ENCODE assay signal across 26 cellular contexts in the genomic region with DNA sequence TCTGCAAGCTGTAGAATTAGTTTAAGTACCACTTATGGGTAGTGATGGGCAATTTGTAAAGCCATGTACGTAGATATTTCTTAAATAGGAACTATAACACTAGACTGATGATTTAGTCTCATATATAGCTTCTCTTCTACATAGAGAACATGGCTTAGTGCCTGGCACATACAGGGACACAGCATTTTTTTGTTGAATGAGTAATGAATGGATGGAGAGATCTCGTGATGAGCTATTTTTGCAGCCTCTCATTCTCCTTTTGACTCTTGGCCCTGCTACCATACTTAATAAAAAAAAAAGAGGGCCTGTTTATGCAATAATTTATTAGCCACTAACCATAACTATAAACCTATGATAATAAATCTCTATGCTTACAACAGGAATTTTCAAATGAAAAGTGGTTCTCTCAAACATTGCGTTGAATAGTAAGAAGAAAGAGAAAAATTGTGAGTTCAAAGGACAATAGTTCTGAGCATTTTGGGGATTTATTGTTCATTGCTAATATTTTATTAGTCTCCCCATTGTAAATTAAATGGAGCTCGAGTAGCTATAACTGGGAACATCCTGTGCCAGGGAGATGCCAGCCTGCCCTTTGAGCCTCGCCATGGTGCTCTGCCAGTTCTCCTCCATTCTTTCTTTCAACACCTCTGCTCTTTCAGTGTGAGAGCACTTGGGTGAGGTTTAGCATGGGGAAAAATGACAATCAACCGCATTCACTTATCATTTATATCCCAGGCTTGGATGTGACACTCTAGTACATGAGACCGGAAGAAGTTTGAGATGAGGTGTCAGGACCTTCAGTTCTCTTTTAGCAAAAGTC. TPM values are rescaled to one million over a fixed set of nuclear protein-coding genes. Genes with fewer than 3 reads are reported as not detected.
A peak's percentile ranks its signal among the peaks of the same experiment; 100 is the strongest.
DNase-seq lines count a peak whose midpoint lies in the region; ATAC-seq, FAIRE-seq and TF ChIP-seq lines count a peak whose summit lies in the region.
"Had no signal": no experiment of that assay in that cellular context is flagged by ENCODE, and none has a peak within 500 bp of the region (broad histone marks: within the 10 kb centered on the region; RNA-seq: fewer than 3 reads in every experiment).

No MANE protein-coding gene starts in this region.

- H3K4me3 ChIP-seq in right atrium auricular region (no peak overlapping the region), small intestine (ENCODE audit: low read depth in 1 of 2, low read length in 2 of 2) (no peak overlapping the region)
- H3K4me3 ChIP-seq: BLaER1 treated with 17β-estradiol and CSF1 and Interleukin-3, amounts not matched to agents 10 nM and 100 nM; GM12878 had no signal

- no peaks in the 10 kb centered on the region for H3K36me3 ChIP-seq in right atrium auricular region
- no peaks in the 10 kb centered on the region for H3K36me3 ChIP-seq in small intestine (ENCODE audit: control insufficient read depth in 2 of 2, insufficient read depth in 2 of 2, low read length in 2 of 2)
- H3K36me3 ChIP-seq: BLaER1 treated with 17β-estradiol and CSF1 and Interleukin-3, amounts not matched to agents 10 nM and 100 nM had no signal

- peak overlapping the region; percentile 60 to 89 for H3K27ac ChIP-seq in right atrium auricular region
- no peak overlapping the region for H3K27ac ChIP-seq in small intestine (ENCODE audit: low read depth in 1 of 2, low read length in 1 of 2)
- H3K27ac ChIP-seq: BLaER1 treated with 17β-estradiol and CSF1 and Interleukin-3, amounts not matched to agents 10 nM and 100 nM had no signal

- peak; percentile 31 for FAIRE-seq in endometrium (lab: Jason Lieb, UNC)
- FAIRE-seq in small intestine (lab: Jason Lieb, UNC), result no peak
- no peak for FAIRE-seq in urothelium cell line (lab: Jason Lieb, UNC)
- FAIRE-seq: GM12878, H1, HTR-8/SVneo, RCC 7860 had no signal

- H3K27me3 ChIP-seq in right atrium auricular region, result no peaks in the 10 kb centered on the region
- no peaks in the 10 kb centered on the region for H3K27me3 ChIP-seq in small intestine (ENCODE audit: control insufficient read depth in 2 of 2, insufficient read depth in 2 of 2, low read length in 2 of 2)
- H3K27me3 ChIP-seq: BLaER1 treated with 17β-estradiol and CSF1 and Interleukin-3, amounts not matched to agents 10 nM and 100 nM had no signal

- no peak for ATAC-seq in omental fat pad (ENCODE audit: low FRiP score)
- ATAC-seq: GM12878 had no signal

- peak; percentile 24 for DNase-seq in OCI-M1 (lab: John Stamatoyannopoulos, UW)
- DNase-seq in right atrium auricular region (ENCODE audit: low spot score), result no peak
- peak; percentile 23 for DNase-seq in small intestine
- DNase-seq in dermis blood vessel endothelial cell, result no peak
- no peak for DNase-seq in effector CD8-positive, alpha-beta T cell (lab: John Stamatoyannopoulos, UW)
- no peak for DNase-seq in omental fat pad (ENCODE audit: low spot score)
- no peak for DNase-seq in urothelium cell line (ENCODE audit: low spot score)
- DNase-seq: 8988T; Caco-2; CD4-positive, alpha-beta memory T cell; DMS 273 treated with DMSO at 0.1 percent for 48 hours; DND-41; KG1; NCI-H1092; NCI-H1436; NCI-H187 treated with DMSO at 0.1 percent for 48 hours; NCI-H2227 treated with DMSO at 0.1 percent for 48 hours; NCI-H510A treated with DMSO at 0.1 percent for 48 hours; NCI-H748 treated with DMSO at 0.1 percent for 48 hours had no signal

- no peak for TF ChIP-seq CTCF in right atrium auricular region (IDR thresholded peaks at IDR 0.05)
- TF ChIP-seq CTCF in omental fat pad (IDR thresholded peaks at IDR 0.05), result no peak

- no peaks in the 10 kb centered on the region for H3K9me3 ChIP-seq in right atrium auricular region
- H3K9me3 ChIP-seq in small intestine (ENCODE audit: control insufficient read depth, low read depth), result no peaks in the 10 kb centered on the region
- H3K9me3 ChIP-seq: BLaER1 treated with 17β-estradiol and CSF1 and Interleukin-3, amounts not matched to agents 10 nM and 100 nM; Caco-2 had no signal

- WGBS in small intestine, 3 donors, result 60 to 76% (median 67%) methylated on average over 7 of the region's 7 CpGs

- peaks cover 0 to 73% of the 10 kb centered on the region in 2 donors for H3K4me1 ChIP-seq in right atrium auricular region
- no peaks in the 10 kb centered on the region for H3K4me1 ChIP-seq in small intestine (ENCODE audit: control insufficient read depth in 2 of 2, insufficient read depth in 1 of 2, low read depth in 1 of 2, low read length in 1 of 2)
- H3K4me1 ChIP-seq: BLaER1 treated with 17β-estradiol and CSF1 and Interleukin-3, amounts not matched to agents 10 nM and 100 nM; Caco-2 had no signal

RNA-seq across cellular contexts. Expression of a gene that starts 14.7 kb away (rescaled TPM):
- total RNA-seq in right atrium auricular region (100 to 1,000 TPM in 1 of 2 donors, 10 to 100 TPM in 1; 96.5 to 210 TPM), dermis blood vessel endothelial cell (0.19 and 0.34 TPM in 2 replicates), omental fat pad (1 to 10 TPM; 2.5 to 7.9 (median 3.7) TPM)
- 1 to 10 TPM in 2 of 3 donors, under 1 TPM in 1; 0.67 to 8.7 (median 4.9) TPM for polyA plus RNA-seq in small intestine
- total RNA-seq: Caco-2; CD4-positive, alpha-beta memory T cell; GM12878; OCI-LY7 had no signal

Comparison
In these comparisons a context has a peak if more than half of its experiments do, and no peak if none do; other contexts are left out.
1. DNase-seq: peak in OCI-M1 (single experiment) and small intestine (single experiment); none in right atrium auricular region (single experiment), dermis blood vessel endothelial cell (single experiment), effector CD8-positive, alpha-beta T cell (single experiment), omental fat pad (single experiment) and urothelium cell line (single experiment).
2. H3K27ac ChIP-seq: peak in right atrium auricular region (2 of 2); none in small intestine (0 of 2).
3. RNA of a gene that starts 14.7 kb away (total RNA-seq): 96.5 to 210 TPM in right atrium auricular region; 2.5 to 7.9 TPM in omental fat pad and 0.19 to 0.34 TPM in dermis blood vessel endothelial cell; every median in the first group is over 10 times any median in the second.